In genomic region chr10:128178319-128178937, GRCh38 we compare ENCODE assay signal across 9 cellular contexts. TPM values are rescaled to one million over a fixed set of nuclear protein-coding genes. Genes with fewer than 3 reads are reported as not detected.
DNase-seq lines count a peak whose midpoint lies in the region; ATAC-seq and TF ChIP-seq lines count a peak whose summit lies in the region.
"Had no signal": no experiment of that assay in that cellular context is flagged by ENCODE, and none has a peak within 500 bp of the region (broad histone marks: within the 10 kb centered on the region; RNA-seq: fewer than 3 reads in every experiment).

No MANE protein-coding gene starts in this region.

- peak; percentile 85 for ATAC-seq in GM21360 (IDR thresholded peaks at IDR 0.05; ENCODE audit: unreplicated experiment)

- H3K27me3 ChIP-seq in thyroid gland (no peaks in the 10 kb centered on the region), esophagus squamous epithelium (peaks cover 0 to 11% (median 0%) of the 10 kb centered on the region in 4 donors)

- WGBS in thyroid gland, 2 donors, result 37 to 41% methylated on average over 6 of the region's 6 CpGs
- WGBS in esophagus squamous epithelium, 2 donors, result 37 to 53% methylated on average over 3 to 6 of the region's 6 CpGs

- H3K4me3 ChIP-seq in thyroid gland (replicated peaks in 1 of 3), result no peak overlapping the region
- no peak overlapping the region for H3K4me3 ChIP-seq in esophagus squamous epithelium
- H3K4me3 ChIP-seq: lung had no signal

- H3K4me1 ChIP-seq in thyroid gland (no peaks in the 10 kb centered on the region), esophagus squamous epithelium (no peaks in the 10 kb centered on the region)

- intact Hi-C loops in thyroid gland (cut with DNase I), result no loop called here
- intact Hi-C loops in esophagus squamous epithelium (cut with DNase I), result no loop called here

- peak; percentile 85 for TF ChIP-seq CTCF in C4-2B (conservative IDR thresholded peaks at IDR 0.05)
- TF ChIP-seq CTCF in thyroid gland (IDR thresholded peaks at IDR 0.05), result peak in 2 of 6 experiments; percentile 25 to 44
- TF ChIP-seq CTCF in esophagus squamous epithelium (IDR thresholded peaks at IDR 0.05), result peak in 1 of 6 experiments; percentile 29

- H3K36me3 ChIP-seq in thyroid gland (no peaks in the 10 kb centered on the region), esophagus squamous epithelium (no peaks in the 10 kb centered on the region)

- H3K27ac ChIP-seq in C4-2B (no peak overlapping the region), thyroid gland (no peak overlapping the region), esophagus squamous epithelium (no peak overlapping the region)

- H3K9me3 ChIP-seq in thyroid gland, result no peaks in the 10 kb centered on the region
- H3K9me3 ChIP-seq in esophagus squamous epithelium, result peaks cover 0 to 20% (median 0%) of the 10 kb centered on the region in 3 donors

- DNase-seq in NCI-H69 (lab: John Stamatoyannopoulos, UW) (peak; percentile 3), activated T-cell treated with anti-CD3 and anti-CD28 coated beads for 48 hours (ENCODE audit: low read depth) (peak; percentile 38), iPS-NIHi7 (ENCODE audit: extremely low spot score) (peak; percentile 86), thyroid gland (peak; percentile 12 to 29), Ammon's horn (ENCODE audit: low spot score) (no peak), esophagus squamous epithelium (lab: John Stamatoyannopoulos, UW) (no peak)

- no peak for TF ChIP-seq POLR2A in thyroid gland (IDR thresholded peaks at IDR 0.05)
- no peak for TF ChIP-seq POLR2A in esophagus squamous epithelium (IDR thresholded peaks at IDR 0.05)

RNA-seq across cellular contexts. Expression of gene MKI67, which starts 52.2 kb away (rescaled TPM):
- 1 to 10 TPM in 2 of 4 donors, under 1 TPM in 2; 0.24 to 1.9 (median 0.76) TPM for total RNA-seq in thyroid gland
- 10 to 100 TPM; 14.3 to 50.8 (median 26.1) TPM for total RNA-seq in esophagus squamous epithelium

Comparison
In these comparisons a context has a peak if more than half of its experiments do, and no peak if none do; other contexts are left out.
1. DNase-seq: peak in NCI-H69 (single experiment), activated T-cell treated with anti-CD3 and anti-CD28 coated beads for 48 hours (single experiment), iPS-NIHi7 (single experiment) and thyroid gland (2 of 2); none in Ammon's horn (single experiment) and esophagus squamous epithelium (single experiment).
2. RNA of gene MKI67, which starts 52.2 kb away (total RNA-seq): 14.3 to 50.8 TPM in esophagus squamous epithelium; 0.24 to 1.9 TPM in thyroid gland; every median in the first group is over 4 times any median in the second.